In the genomic region with DNA sequence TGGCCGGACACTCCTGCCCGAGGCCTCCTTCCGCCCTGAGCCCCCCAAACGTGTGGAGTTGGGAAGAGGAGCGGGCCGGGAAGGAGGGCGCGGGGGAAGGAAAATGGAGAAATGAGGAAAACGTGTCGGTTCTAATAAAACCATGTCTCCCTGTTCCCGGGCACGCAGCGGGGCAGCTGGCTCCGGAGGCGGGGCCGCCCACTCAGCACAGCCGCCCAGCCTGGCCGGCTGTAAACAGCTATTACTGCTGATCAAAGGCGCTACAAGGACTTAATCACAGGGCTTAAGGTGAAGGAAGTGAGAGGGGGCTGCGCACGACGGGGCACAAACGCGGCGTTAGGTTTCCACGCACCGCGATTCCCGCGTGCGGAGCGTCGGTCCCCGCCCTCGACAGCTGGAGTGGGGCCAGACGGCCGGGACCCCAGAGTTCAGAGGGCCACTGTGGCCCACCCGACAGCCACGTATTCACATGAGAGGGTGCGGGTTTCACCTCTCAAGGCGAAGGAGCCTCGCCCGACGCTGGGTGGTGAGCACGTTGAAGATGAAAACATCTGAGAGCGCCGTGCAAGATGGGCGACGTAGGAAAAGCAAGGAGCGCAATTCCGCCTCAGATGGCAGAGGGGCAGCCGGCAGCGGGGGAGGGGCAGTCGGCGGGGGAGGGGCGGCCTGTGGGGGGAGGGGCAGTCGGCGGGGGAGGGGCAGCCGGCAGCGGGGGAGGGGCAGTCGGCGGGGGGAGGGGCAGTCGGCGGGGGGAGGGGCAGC, we compare ENCODE assay signal across 10 cellular contexts.
DNase-seq lines count a peak whose midpoint lies in the region; ATAC-seq lines count a peak whose summit lies in the region.
"Had no signal": no experiment of that assay in that cellular context is flagged by ENCODE, and none has a peak within 500 bp of the region (broad histone marks: within the 10 kb centered on the region; RNA-seq: fewer than 3 reads in every experiment).

No MANE protein-coding gene starts in this region.

- peaks cover 3% of the 10 kb centered on the region for H3K27me3 Mint-ChIP-seq in activated CD4-positive, alpha-beta T cell treated with anti-CD3 and anti-CD28 coated beads, Interleukin-2, amount 10 ng/mL, durations not matched to agents 7 days and 5 days
- peaks cover 0 to 6% of the 10 kb centered on the region in 2 donors for H3K27me3 Mint-ChIP-seq in CD4-positive, alpha-beta memory T cell

- no peak overlapping the region for H3K4me3 ChIP-seq in CD4-positive, alpha-beta memory T cell (ENCODE audit: low read length in 2 of 2)

- H3K4me1 Mint-ChIP-seq in activated CD4-positive, alpha-beta T cell treated with anti-CD3 and anti-CD28 coated beads, Interleukin-2, amount 10 ng/mL, durations not matched to agents 7 days and 5 days: no peaks in the 10 kb centered on the region
- peaks cover 0 to 1% (median under 1%) of the 10 kb centered on the region in 4 donors for H3K4me1 Mint-ChIP-seq in CD4-positive, alpha-beta memory T cell

- POLR2A ChIA-PET in activated CD4-positive, alpha-beta T cell treated with anti-CD3 and anti-CD28 coated beads, Interleukin-2, amount 10 ng/mL, durations not matched to agents 7 days and 5 days (lab: Charles Lee): no interaction called here
- POLR2A ChIA-PET in CD4-positive, alpha-beta memory T cell (lab: Charles Lee; ENCODE audit: partially characterized antibody): no interaction called here

- peak overlapping the region; percentile 80 for H3K27ac Mint-ChIP-seq in activated CD4-positive, alpha-beta T cell treated with anti-CD3 and anti-CD28 coated beads, Interleukin-2, amount 10 ng/mL, durations not matched to agents 7 days and 5 days
- H3K27ac Mint-ChIP-seq in CD4-positive, alpha-beta memory T cell: peak overlapping the region in 2 of 7 donors; percentile 91 to 93

- peaks cover 5% of the 10 kb centered on the region for H3K9me3 Mint-ChIP-seq in activated CD4-positive, alpha-beta T cell treated with anti-CD3 and anti-CD28 coated beads, Interleukin-2, amount 10 ng/mL, durations not matched to agents 7 days and 5 days
- peaks cover 0 to 10% (median 0%) of the 10 kb centered on the region in 8 donors for H3K9me3 Mint-ChIP-seq in CD4-positive, alpha-beta memory T cell

- no peak overlapping the region for H3K27ac ChIP-seq in CD4-positive, alpha-beta memory T cell (ENCODE audit: low read depth, low read length)

- DNase-seq in activated CD4-positive, alpha-beta T cell treated with anti-CD3 and anti-CD28 coated beads, Interleukin-2, amount 10 ng/mL, durations not matched to agents 7 days and 5 days: no peak
- no peak for DNase-seq in activated CD4-positive, alpha-beta T cell treated with anti-CD3 and anti-CD28 coated beads for 48 hours
- peak; percentile 60 for DNase-seq in NCI-H345 (lab: John Stamatoyannopoulos, UW)
- DNase-seq in effector CD8-positive, alpha-beta T cell (lab: John Stamatoyannopoulos, UW): peak; percentile 35
- DNase-seq in stimulated activated CD8-positive, alpha-beta memory T cell treated with anti-CD3 and anti-CD28 coated beads, Interleukin-7, amount 100 ng/mL, for 24 hours (ENCODE audit: low read depth): peak; percentile 21
- DNase-seq in CD4-positive, alpha-beta memory T cell: no peak
- DNase-seq: NCI-H187 treated with DMSO at 0.1 percent for 48 hours had no signal

- CTCF ChIA-PET in activated CD4-positive, alpha-beta T cell treated with anti-CD3 and anti-CD28 coated beads, Interleukin-2, amount 10 ng/mL, durations not matched to agents 7 days and 5 days (lab: Charles Lee): no interaction called here
- CTCF ChIA-PET in CD4-positive, alpha-beta memory T cell (lab: Charles Lee; ENCODE audit: partially characterized antibody): no interaction called here

- H3K4me1 ChIP-seq in CD4-positive, alpha-beta memory T cell (ENCODE audit: insufficient read depth, low read length): no peaks in the 10 kb centered on the region

- no peaks in the 10 kb centered on the region for H3K27me3 ChIP-seq in CD4-positive, alpha-beta memory T cell (ENCODE audit: insufficient read depth, low read length)
- H3K27me3 ChIP-seq: dorsolateral prefrontal cortex had no signal

- peak overlapping the region; percentile 25 for H3K4me3 Mint-ChIP-seq in activated CD4-positive, alpha-beta T cell treated with anti-CD3 and anti-CD28 coated beads, Interleukin-2, amount 10 ng/mL, durations not matched to agents 7 days and 5 days
- H3K4me3 Mint-ChIP-seq in CD4-positive, alpha-beta memory T cell: peak overlapping the region in 1 of 8 donors; percentile 56

- ATAC-seq in GM19452 (IDR thresholded peaks at IDR 0.05; ENCODE audit: unreplicated experiment) (no peak), GM19395 (IDR thresholded peaks at IDR 0.05; ENCODE audit: unreplicated experiment) (no peak)

- no peaks in the 10 kb centered on the region for H3K9me3 ChIP-seq in CD4-positive, alpha-beta memory T cell (ENCODE audit: control insufficient read depth in 1 of 2, low read length in 2 of 2)

- no peaks in the 10 kb centered on the region for H3K36me3 Mint-ChIP-seq in activated CD4-positive, alpha-beta T cell treated with anti-CD3 and anti-CD28 coated beads, Interleukin-2, amount 10 ng/mL, durations not matched to agents 7 days and 5 days (ENCODE audit: low read depth)
- no peaks in the 10 kb centered on the region for H3K36me3 Mint-ChIP-seq in CD4-positive, alpha-beta memory T cell

- intact Hi-C loops in CD4-positive, alpha-beta memory T cell (cut with micrococcal nuclease): no loop called here

- H3K36me3 ChIP-seq in CD4-positive, alpha-beta memory T cell (ENCODE audit: insufficient read depth, low read length): no peaks in the 10 kb centered on the region

Comparison
In these comparisons a context has a peak if more than half of its experiments do, and no peak if none do; other contexts are left out.
1. DNase-seq: peak in NCI-H345 (single experiment), effector CD8-positive, alpha-beta T cell (single experiment) and stimulated activated CD8-positive, alpha-beta memory T cell treated with anti-CD3 and anti-CD28 coated beads, Interleukin-7, amount 100 ng/mL, for 24 hours (single experiment); none in activated CD4-positive, alpha-beta T cell treated with anti-CD3 and anti-CD28 coated beads, Interleukin-2, amount 10 ng/mL, durations not matched to agents 7 days and 5 days (single experiment), activated CD4-positive, alpha-beta T cell treated with anti-CD3 and anti-CD28 coated beads for 48 hours (single experiment) and CD4-positive, alpha-beta memory T cell (0 of 5).